In genomic region chr2:201953386-201953785, GRCh38 we compare ENCODE assay signal across 20 cellular contexts.
A peak's percentile ranks its signal among the peaks of the same experiment; 100 is the strongest.
DNase-seq lines count a peak whose midpoint lies in the region; ATAC-seq, FAIRE-seq and TF ChIP-seq lines count a peak whose summit lies in the region.
"Had no signal": no experiment of that assay in that cellular context is flagged by ENCODE, and none has a peak within 500 bp of the region (broad histone marks: within the 10 kb centered on the region; RNA-seq: fewer than 3 reads in every experiment).

No MANE protein-coding gene starts in this region.

- no peak overlapping the region for H3K56ac ChIP-seq in IMR-90 (ENCODE audit: extremely low read depth, insufficient read depth, low read length)

- TF ChIP-seq CTCF in IMR-90 (conservative IDR thresholded peaks at IDR 0.05; ENCODE audit: low read depth, low read length) (no peak), bronchial epithelial cell (IDR thresholded peaks at IDR 0.05; ENCODE audit: insufficient read depth, low read length, severe bottlenecking) (no peak), left ventricle myocardium inferior (IDR thresholded peaks at IDR 0.05; ENCODE audit: borderline replicate concordance) (no peak), chondrocyte (IDR thresholded peaks at IDR 0.05) (no peak)

- H3K36me3 ChIP-seq in IMR-90 (ENCODE audit: control insufficient read depth, insufficient read depth, low read length): no peaks in the 10 kb centered on the region
- no peaks in the 10 kb centered on the region for H3K36me3 ChIP-seq in bronchial epithelial cell (ENCODE audit: control insufficient read depth, insufficient read depth, low read length)
- H3K36me3 ChIP-seq in left ventricle myocardium inferior: no peaks in the 10 kb centered on the region

- H3K9me3 Mint-ChIP-seq in chondrocyte (ENCODE audit: low read depth): no peaks in the 10 kb centered on the region
- H3K9me3 Mint-ChIP-seq: CD4-positive, alpha-beta T cell had no signal

- no peak overlapping the region for H2AK9ac ChIP-seq in IMR-90 (replicated peaks; ENCODE audit: low read depth, low read length, poor library complexity)

- H2BK120ac ChIP-seq in IMR-90 (ENCODE audit: low read depth, low read length): no peak overlapping the region

- H3K27ac ChIP-seq in IMR-90 (ENCODE audit: insufficient read depth, low read length) (no peak overlapping the region), left ventricle myocardium inferior (replicated peaks) (peak overlapping the region; percentile 22)
- H3K27ac ChIP-seq: GM23248, PC-9, RWPE1 had no signal

- no peaks in the 10 kb centered on the region for H3K79me1 ChIP-seq in IMR-90 (ENCODE audit: low read depth in 1 of 2, low read length in 2 of 2)

- no peak overlapping the region for H3K14ac ChIP-seq in IMR-90 (replicated peaks; ENCODE audit: low read depth, low read length)

- no peaks in the 10 kb centered on the region for H4K20me1 ChIP-seq in IMR-90 (ENCODE audit: insufficient read depth, low read length)

- H3K4me3 ChIP-seq in IMR-90 (ENCODE audit: insufficient read depth, low read depth, low read length) (no peak overlapping the region), bronchial epithelial cell (ENCODE audit: low read depth, low read length) (no peak overlapping the region), left ventricle myocardium inferior (no peak overlapping the region)
- H3K4me3 ChIP-seq: GM23248, PC-9 had no signal

- dilution Hi-C loops in IMR-90 (cut with HindIII; ENCODE audit: low sequenced_read_pairs, unreplicated experiment): no loop called here

- no peak overlapping the region for H3K4me2 ChIP-seq in IMR-90 (ENCODE audit: low read depth, low read length)
- H3K4me2 ChIP-seq: PC-9 had no signal

- no peak overlapping the region for H2BK20ac ChIP-seq in IMR-90 (ENCODE audit: low read depth, low read length)

- H2BK5ac ChIP-seq in IMR-90 (ENCODE audit: low read depth, low read length, poor library complexity, severe bottlenecking): no peak overlapping the region

- intact Hi-C loops in IMR-90 (cut with micrococcal nuclease): no loop called here
- intact Hi-C loops in left ventricle myocardium inferior (cut with micrococcal nuclease): no loop called here
- intact Hi-C loops in sciatic nerve (cut with DNase I): no loop called here

- no peak overlapping the region for H3K9ac ChIP-seq in IMR-90 (ENCODE audit: low read depth, low read length)
- H3K9ac ChIP-seq: GM23248 had no signal

- no peaks in the 10 kb centered on the region for H3K9me3 ChIP-seq in IMR-90 (ENCODE audit: control insufficient read depth, insufficient read depth, low read length)
- H3K9me3 ChIP-seq in left ventricle myocardium inferior (replicated peaks): no peaks in the 10 kb centered on the region

- H3K27me3 ChIP-seq in IMR-90 (ENCODE audit: control insufficient read depth, insufficient read depth, low read length) (peaks cover 2% of the 10 kb centered on the region; the same call in 1 of the 2 replicates), bronchial epithelial cell (ENCODE audit: control insufficient read depth, insufficient read depth, low read length) (no peaks in the 10 kb centered on the region), left ventricle myocardium inferior (ENCODE audit: low read depth) (peaks cover 25% of the 10 kb centered on the region)

- no peak overlapping the region for H3K23ac ChIP-seq in IMR-90 (ENCODE audit: low read depth, low read length)

- in situ Hi-C loops in IMR-90 (cut with MboI; ENCODE audit: low sequenced_read_pairs): no loop called here

- no peak overlapping the region for H3K4me3 Mint-ChIP-seq in chondrocyte (ENCODE audit: unreplicated experiment)
- H3K4me3 Mint-ChIP-seq: CD4-positive, alpha-beta T cell had no signal

- no peak for TF ChIP-seq POLR2A in IMR-90 (IDR thresholded peaks at IDR 0.05; ENCODE audit: low read depth, low read length)

- no peak overlapping the region for H3K18ac ChIP-seq in IMR-90 (ENCODE audit: low read depth, low read length)

- H3K4me1 Mint-ChIP-seq in chondrocyte (ENCODE audit: low read depth): peaks cover 28% of the 10 kb centered on the region

- H2BK15ac ChIP-seq in IMR-90 (ENCODE audit: low read depth, low read length): no peak overlapping the region

- H3K4me1 ChIP-seq in IMR-90 (ENCODE audit: control insufficient read depth, insufficient read depth, low read length): peaks cover 6% of the 10 kb centered on the region
- peaks cover 15% of the 10 kb centered on the region for H3K4me1 ChIP-seq in left ventricle myocardium inferior

- TF ChIP-seq RAD21 in IMR-90 (IDR thresholded peaks at IDR 0.05; ENCODE audit: low read length): no peak

- ATAC-seq in IMR-90 (ENCODE audit: low read depth) (no peak), sciatic nerve (peak; percentile 3), HG03439 (IDR thresholded peaks at IDR 0.05; ENCODE audit: unreplicated experiment) (no peak)

- 93% methylated on average over 4 of the region's 4 CpGs; no CpG with 5 or more reads in 1 of the 2 experiments for WGBS in IMR-90 (ENCODE audit: extremely low coverage in 2 of 2, insufficient read length in 1 of 2), 2 experiments

- peaks cover 6% of the 10 kb centered on the region for H3K27me3 Mint-ChIP-seq in chondrocyte (ENCODE audit: low read depth)

- no peak overlapping the region for H4K5ac ChIP-seq in IMR-90 (ENCODE audit: low read depth, low read length)

- DNase-seq in IMR-90 (no peak), bronchial epithelial cell (ENCODE audit: low read depth) (no peak), left ventricle myocardium inferior (no peak), sciatic nerve (ENCODE audit: low spot score) (no peak), hippocampal formation (lab: John Stamatoyannopoulos, UW) (no peak), chondrocyte (ENCODE audit: low spot score) (no peak)
- DNase-seq: CD4-positive, alpha-beta T cell; COR-L47; DMS79; GM23248; HCEC 1CT; KG1; NCI-H1092 treated with DMSO at 0.1 percent for 48 hours; NCI-H1436 treated with DMSO at 0.1 percent for 48 hours; NCI-H2029; NCI-H2227 treated with DMSO at 0.1 percent for 48 hours; NCI-H510A; PC-9 had no signal

- H3K4ac ChIP-seq in IMR-90 (ENCODE audit: low read depth, low read length): no peak overlapping the region

- H2AK5ac ChIP-seq in IMR-90 (ENCODE audit: low read depth, low read length): no peak overlapping the region

- no peak overlapping the region for H4K91ac ChIP-seq in IMR-90 (ENCODE audit: insufficient read depth, low read depth, low read length)

- BruUV-seq in IMR-90 (replicated peaks; lab: Mats Ljungman, UMichigan): no TSS peak

- no peaks in the 10 kb centered on the region for H3K9me1 ChIP-seq in IMR-90 (ENCODE audit: insufficient read depth, low read length)

- H4K8ac ChIP-seq in IMR-90 (ENCODE audit: low read depth in 2 of 2, low read length in 2 of 2): no peak overlapping the region

- peak overlapping the region; percentile 27 for H2AFZ ChIP-seq in IMR-90 (replicated peaks; ENCODE audit: low read length, poor library complexity)
- H2AFZ ChIP-seq: GM23248, PC-9 had no signal

- POLR2A ChIA-PET in IMR-90 (lab: Charles Lee; ENCODE audit: unreplicated experiment): no interaction called here

- peak; percentile 13 for FAIRE-seq in bronchial epithelial cell (lab: Jason Lieb, UNC)

- CTCF ChIA-PET in IMR-90 (lab: Yijun Ruan, JAX): no interaction called here

- H3K27ac Mint-ChIP-seq in chondrocyte (ENCODE audit: unreplicated experiment): no peak overlapping the region
- H3K27ac Mint-ChIP-seq: CD4-positive, alpha-beta T cell had no signal

- no peaks in the 10 kb centered on the region for H3K36me3 Mint-ChIP-seq in chondrocyte (ENCODE audit: low read depth)

TF ChIP-seq in IMR-90, 13 proteins besides CTCF, POLR2A, EP300 and RAD21:
- TF ChIP-seq MAZ (IDR thresholded peaks at IDR 0.05; ENCODE audit: borderline replicate concordance, low read depth, low read length): no peak
- TF ChIP-seq CEBPB (IDR thresholded peaks at IDR 0.05; ENCODE audit: low read depth, low read length): no peak
- no peak for TF ChIP-seq USF2 (IDR thresholded peaks at IDR 0.05; ENCODE audit: low read depth, low read length)
- TF ChIP-seq ELK1 (IDR thresholded peaks at IDR 0.05; ENCODE audit: borderline replicate concordance, low read depth, low read length): no peak
- TF ChIP-seq FOS (IDR thresholded peaks at IDR 0.05; ENCODE audit: low read depth, low read length): no peak
- TF ChIP-seq RCOR1 (IDR thresholded peaks at IDR 0.05; ENCODE audit: insufficient replicate concordance, low read length): no peak
- TF ChIP-seq RFX5 (IDR thresholded peaks at IDR 0.05; ENCODE audit: low read depth, low read length): no peak
- TF ChIP-seq BHLHE40 (IDR thresholded peaks at IDR 0.05; ENCODE audit: low read depth, low read length): no peak
